Comparison of ENCODE assay signal across 1 cellular context in genomic region chr16:17447273-17447672, GRCh38.
TF ChIP-seq lines count a peak whose summit lies in the region.

No MANE protein-coding gene starts in this region.

TF ChIP-seq in GM23338, 12 proteins besides CTCF, POLR2A, EP300 and RAD21 (continued from another document):
- TF ChIP-seq, protein P1, sequence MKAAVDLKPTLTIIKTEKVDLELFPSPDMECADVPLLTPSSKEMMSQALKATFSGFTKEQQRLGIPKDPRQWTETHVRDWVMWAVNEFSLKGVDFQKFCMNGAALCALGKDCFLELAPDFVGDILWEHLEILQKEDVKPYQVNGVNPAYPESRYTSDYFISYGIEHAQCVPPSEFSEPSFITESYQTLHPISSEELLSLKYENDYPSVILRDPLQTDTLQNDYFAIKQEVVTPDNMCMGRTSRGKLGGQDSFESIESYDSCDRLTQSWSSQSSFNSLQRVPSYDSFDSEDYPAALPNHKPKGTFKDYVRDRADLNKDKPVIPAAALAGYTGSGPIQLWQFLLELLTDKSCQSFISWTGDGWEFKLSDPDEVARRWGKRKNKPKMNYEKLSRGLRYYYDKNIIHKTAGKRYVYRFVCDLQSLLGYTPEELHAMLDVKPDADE (IDR thresholded peaks at IDR 0.05) = no peak
- no peak for TF ChIP-seq EZH2phosphoT487 (IDR thresholded peaks at IDR 0.05; ENCODE audit: unreplicated experiment)
- no peak for TF ChIP-seq NANOG (IDR thresholded peaks at IDR 0.05; ENCODE audit: borderline replicate concordance)
- no peak for TF ChIP-seq ZNF462 (CRISPR knock-in tag; IDR thresholded peaks at IDR 0.05)
- no peak for TF ChIP-seq POLR2AphosphoS5 (IDR thresholded peaks at IDR 0.05; ENCODE audit: low read depth)
